31 cellular contexts compared by ENCODE assay signal in genomic region chr12:54055522-54055921, GRCh38. TPM values are rescaled to one million over a fixed set of nuclear protein-coding genes. Genes with fewer than 3 reads are reported as not detected.
DNase-seq lines count a peak whose midpoint lies in the region; TF ChIP-seq lines count a peak whose summit lies in the region.
"Had no signal": no experiment of that assay in that cellular context is flagged by ENCODE, and none has a peak within 500 bp of the region (broad histone marks: within the 10 kb centered on the region; RNA-seq: fewer than 3 reads in every experiment).

No MANE protein-coding gene starts in this region.

- no peak for TF ChIP-seq POLR2A in adrenal gland (IDR thresholded peaks at IDR 0.05)

- H3F3A ChIP-seq in neural progenitor cell (ENCODE audit: low read depth) = no peaks in the 10 kb centered on the region

- H3K4me2 ChIP-seq in mammary epithelial cell (ENCODE audit: insufficient read depth, low read depth, low read length) = peak overlapping the region; percentile 63
- H3K4me2 ChIP-seq in neural progenitor cell = no peak overlapping the region
- H3K4me2 ChIP-seq: KMS-11, PC-9 had no signal

- H3K4me1 Mint-ChIP-seq in MCF 10A (ENCODE audit: insufficient read depth, unreplicated experiment) = peaks cover 11% of the 10 kb centered on the region
- no peaks in the 10 kb centered on the region for H3K4me1 Mint-ChIP-seq in neural progenitor cell

- dilution Hi-C loops in mammary epithelial cell (cut with HindIII; ENCODE audit: low sequenced_read_pairs) = no loop called here

- H3K9me3 ChIP-seq in mammary epithelial cell (replicated peaks; ENCODE audit: insufficient read depth, low read length) (no peaks in the 10 kb centered on the region), muscle layer of duodenum (ENCODE audit: control insufficient read depth in 1 of 2, low read length in 2 of 2) (no peaks in the 10 kb centered on the region), adrenal gland (replicated peaks in 1 of 3) (no peaks in the 10 kb centered on the region), neural progenitor cell (ENCODE audit: low read depth) (no peaks in the 10 kb centered on the region)
- H3K9me3 ChIP-seq: left lung had no signal

- no peak for TF ChIP-seq CTCF in mammary epithelial cell (conservative IDR thresholded peaks at IDR 0.05 in 1 of 2, IDR thresholded peaks at IDR 0.05 in 1 of 2; ENCODE audit: extremely low read depth in 1 of 2, insufficient read depth in 1 of 2, low read depth in 1 of 2, low read length in 2 of 2)
- no peak for TF ChIP-seq CTCF in MCF 10A (IDR thresholded peaks at IDR 0.05; ENCODE audit: unreplicated experiment)
- no peak for TF ChIP-seq CTCF in astrocyte of the cerebellum (IDR thresholded peaks at IDR 0.05; ENCODE audit: low read depth, low read length, missing control alignments)
- no peak for TF ChIP-seq CTCF in adrenal gland (IDR thresholded peaks at IDR 0.05)
- no peak for TF ChIP-seq CTCF in neural progenitor cell (IDR thresholded peaks at IDR 0.05)

- DNase-seq in mammary epithelial cell (no peak), MCF 10A (ENCODE audit: unreplicated experiment) (no peak), astrocyte of the cerebellum (ENCODE audit: low read depth) (no peak), NCI-H1048 (lab: John Stamatoyannopoulos, UW) (no peak), adrenal gland (no peak), neural progenitor cell (ENCODE audit: low spot score) (no peak)
- no peak for DNase-seq in stimulated activated CD4-positive, alpha-beta T cell treated with anti-CD3 and anti-CD28 coated beads, Interleukin-4, amount 100 ng/mL, for 4 hours
- DNase-seq: 8988T; activated CD4-positive, alpha-beta T cell treated with anti-CD3 and anti-CD28 coated beads for 4 hours; AML-193; amygdala; CD4-positive, alpha-beta memory T cell; DMS 273 treated with DMSO at 0.1 percent for 48 hours; glutamatergic neuron; islet precursor cell; mesendoderm; NCI-H1417; NCI-H2029 treated with DMSO at 0.1 percent for 48 hours; NCI-H524; NK-92 treated with Interleukin-12 subunit alpha and Interleukin-12 subunit beta, amount 100 ng/mL, for 24 hours; PC-9; stimulated activated CD4-positive, alpha-beta T cell treated with anti-CD3 and anti-CD28 coated beads, Interleukin-15, amount 100 ng/mL, for 24 hours; trophoblast cell had no signal

- H3K27me3 ChIP-seq in mammary epithelial cell (ENCODE audit: insufficient read depth, low read length) (no peaks in the 10 kb centered on the region), muscle layer of duodenum (ENCODE audit: low read depth, low read length) (peaks cover 12% of the 10 kb centered on the region), adrenal gland (no peaks in the 10 kb centered on the region), neural progenitor cell (peaks cover 100% of the 10 kb centered on the region)

- CTCF ChIA-PET in mammary epithelial cell (lab: Charles Lee; ENCODE audit: low non-redundant PET) = no interaction called here
- CTCF ChIA-PET in MCF 10A (lab: Yijun Ruan, JAX) = interaction anchor here (0.9 to 1.0 kb wide), 3 partner anchors 17 to 146 kb away, joined by 3 to 4 read pairs (median 3); no protein-coding TSS in a partner anchor

- H3K36me3 Mint-ChIP-seq in MCF 10A (ENCODE audit: insufficient read depth, unreplicated experiment) (no peaks in the 10 kb centered on the region), neural progenitor cell (no peaks in the 10 kb centered on the region)
- H3K36me3 Mint-ChIP-seq: activated naive CD4-positive, alpha-beta T cell treated with anti-CD3 and anti-CD28 coated beads, Interleukin-2, amount 50 U/mL, for 24 hours; CD4-positive, alpha-beta memory T cell; stimulated activated effector memory CD8-positive, alpha-beta T cell treated with anti-CD3 and anti-CD28 coated beads, Interleukin-12 subunit alpha, Interleukin-12 subunit beta, amount 100 ng/mL, for 72 hours had no signal

- in situ Hi-C loops in mammary epithelial cell (cut with MboI; ENCODE audit: low sequenced_read_pairs in 2 of 2) = no loop called here
- in situ Hi-C loops in astrocyte of the cerebellum (cut with HindIII; ENCODE audit: low sequenced_read_pairs) = no loop called here

- POLR2A ChIA-PET in MCF 10A (lab: Yijun Ruan, JAX) = no interaction called here

- peak overlapping the region in 2 of 3 experiments; percentile 14 to 25 for H3K4me3 ChIP-seq in mammary epithelial cell (replicated peaks in 1 of 3; ENCODE audit: insufficient read depth in 1 of 3, low read depth in 2 of 3, low read length in 3 of 3)
- peak overlapping the region; percentile 9 for H3K4me3 ChIP-seq in astrocyte of the cerebellum (ENCODE audit: low read depth, low read length)
- H3K4me3 ChIP-seq in muscle layer of duodenum (ENCODE audit: low read depth in 1 of 2, low read length in 2 of 2) = peak overlapping the region; percentile 26 to 30
- peak overlapping the region in 1 of 4 donors; percentile 3 for H3K4me3 ChIP-seq in adrenal gland
- H3K4me3 ChIP-seq in neural progenitor cell = no peak overlapping the region
- H3K4me3 ChIP-seq: PC-9 had no signal

- 51% methylated on average over 2 of the region's 2 CpGs for WGBS in mammary epithelial cell (ENCODE audit: low coverage, missing lambda C conversion rate)
- 72 to 83% (median 79%) methylated on average over 2 of the region's 2 CpGs for WGBS in adrenal gland, 4 donors

- H3K27me3 Mint-ChIP-seq in MCF 10A (ENCODE audit: insufficient read depth, unreplicated experiment) = no peaks in the 10 kb centered on the region
- peaks cover 90% of the 10 kb centered on the region for H3K27me3 Mint-ChIP-seq in neural progenitor cell (ENCODE audit: insufficient read depth, low read depth)

- intact Hi-C loops in mammary epithelial cell (cut with micrococcal nuclease) (no loop called here), MCF 10A (cut with micrococcal nuclease) (no loop called here), adrenal gland (cut with DNase I) (no loop called here)

- H4K20me1 ChIP-seq in mammary epithelial cell (ENCODE audit: insufficient read depth, low read length) = no peaks in the 10 kb centered on the region
- peaks cover 65% of the 10 kb centered on the region for H4K20me1 ChIP-seq in neural progenitor cell (ENCODE audit: low read depth)

- BruUV-seq in mammary epithelial cell (replicated peaks; lab: Mats Ljungman, UMichigan) (TSS peak; percentile 55), MCF 10A (replicated peaks; lab: Mats Ljungman, UMichigan) (no TSS peak)

- H3K9me3 Mint-ChIP-seq in MCF 10A (ENCODE audit: unreplicated experiment) (no peaks in the 10 kb centered on the region), neural progenitor cell (peaks cover 2% of the 10 kb centered on the region)
- H3K9me3 Mint-ChIP-seq: activated naive CD4-positive, alpha-beta T cell treated with anti-CD3 and anti-CD28 coated beads, Interleukin-2, amount 50 U/mL, for 24 hours; stimulated activated effector memory CD8-positive, alpha-beta T cell treated with anti-CD3 and anti-CD28 coated beads, Interleukin-12 subunit alpha, Interleukin-12 subunit beta, amount 100 ng/mL, for 72 hours had no signal

- H3K9ac ChIP-seq in mammary epithelial cell (ENCODE audit: insufficient read depth, low read length) = no peak overlapping the region
- no peak overlapping the region for H3K9ac ChIP-seq in neural progenitor cell
- H3K9ac ChIP-seq: KMS-11 had no signal

- H3K4me1 ChIP-seq in mammary epithelial cell (ENCODE audit: insufficient read depth, low read length) = peaks cover 27% of the 10 kb centered on the region
- peaks cover 0 to 29% of the 10 kb centered on the region in 2 donors for H3K4me1 ChIP-seq in muscle layer of duodenum (ENCODE audit: control insufficient read depth in 1 of 2, insufficient read depth in 2 of 2, low read length in 2 of 2)
- H3K4me1 ChIP-seq in adrenal gland (replicated peaks in 1 of 2) = peaks cover 0 to 13% of the 10 kb centered on the region in 2 donors
- peaks cover 7% of the 10 kb centered on the region for H3K4me1 ChIP-seq in neural progenitor cell

- no peak overlapping the region for H3K27ac ChIP-seq in mammary epithelial cell (ENCODE audit: insufficient read depth, low read depth, low read length)
- H3K27ac ChIP-seq in muscle layer of duodenum (ENCODE audit: low read length) = no peak overlapping the region
- H3K27ac ChIP-seq in adrenal gland = no peak overlapping the region
- no peak overlapping the region for H3K27ac ChIP-seq in neural progenitor cell
- H3K27ac ChIP-seq: KMS-11, left lung, PC-9 had no signal

- H3K27ac Mint-ChIP-seq in MCF 10A (ENCODE audit: low read depth, unreplicated experiment) (no peak overlapping the region), neural progenitor cell (no peak overlapping the region)
- H3K27ac Mint-ChIP-seq: activated naive CD4-positive, alpha-beta T cell treated with anti-CD3 and anti-CD28 coated beads, Interleukin-2, amount 50 U/mL, for 24 hours; stimulated activated effector memory CD8-positive, alpha-beta T cell treated with anti-CD3 and anti-CD28 coated beads, Interleukin-12 subunit alpha, Interleukin-12 subunit beta, amount 100 ng/mL, for 72 hours had no signal

- peaks cover 13% of the 10 kb centered on the region for H3K79me2 ChIP-seq in mammary epithelial cell (ENCODE audit: insufficient read depth, low read length)
- H3K79me2 ChIP-seq in neural progenitor cell (ENCODE audit: low read depth) = no peaks in the 10 kb centered on the region

- no peak overlapping the region for H3K4me3 Mint-ChIP-seq in MCF 10A (ENCODE audit: unreplicated experiment)
- no peak overlapping the region for H3K4me3 Mint-ChIP-seq in neural progenitor cell
- H3K4me3 Mint-ChIP-seq: activated naive CD4-positive, alpha-beta T cell treated with anti-CD3 and anti-CD28 coated beads, Interleukin-2, amount 50 U/mL, for 24 hours had no signal

- H3K36me3 ChIP-seq in mammary epithelial cell (ENCODE audit: insufficient read depth, low read length) = no peaks in the 10 kb centered on the region
- H3K36me3 ChIP-seq in muscle layer of duodenum (ENCODE audit: control insufficient read depth in 1 of 2, insufficient read depth in 2 of 2, low read length in 2 of 2) = no peaks in the 10 kb centered on the region
- H3K36me3 ChIP-seq in adrenal gland (replicated peaks in 1 of 2) = no peaks in the 10 kb centered on the region
- no peaks in the 10 kb centered on the region for H3K36me3 ChIP-seq in neural progenitor cell
- H3K36me3 ChIP-seq: left lung had no signal

- no peak overlapping the region for H2AFZ ChIP-seq in mammary epithelial cell (ENCODE audit: low read depth, low read length)
- no peak overlapping the region for H2AFZ ChIP-seq in neural progenitor cell (replicated peaks)
- H2AFZ ChIP-seq: PC-9 had no signal

RNA-seq across cellular contexts. Expression of gene HOXC4, which starts 1.9 kb away (rescaled TPM):
- total RNA-seq in mammary epithelial cell = 10 to 100 TPM in 1 of 2 donors, under 1 TPM in 1; 0.83 to 11.9 TPM
- 2.4 TPM for polyA plus RNA-seq in mammary epithelial cell
- 4.0 TPM for polyA minus RNA-seq in mammary epithelial cell
- 1.7 and 1.8 TPM in 2 replicates for total RNA-seq in MCF 10A (2022)
- 1 to 10 TPM in 6 of 8 donors, under 1 TPM in 2; 0.78 to 7.4 (median 3.5) TPM for total RNA-seq in adrenal gland
- 1 to 10 TPM; 2.9 to 7.3 (median 3.0) TPM for polyA plus RNA-seq in adrenal gland
- not detected in 2 replicates for total RNA-seq in neural progenitor cell (ENCODE audit: low replicate concordance)
- total RNA-seq: CD4-positive, alpha-beta memory T cell; Right ventricle myocardium inferior; T-helper 2 cell treated with Interferon-gamma antibody and Interleukin-4, amounts not matched to agents 100 ng/mL and 5 ng/mL, for 36 hours had no signal
- polyA plus RNA-seq: CD4-positive, alpha-beta memory T cell had no signal

RNA-seq across cellular contexts. Expression of gene HOXC5, which starts 22.7 kb away (rescaled TPM):
- 1 to 10 TPM in 1 of 2 donors, under 1 TPM in 1; 0.67 to 1.4 TPM for total RNA-seq in mammary epithelial cell
- polyA plus RNA-seq in mammary epithelial cell = 0.80 TPM
- not detected for polyA minus RNA-seq in mammary epithelial cell
- total RNA-seq in MCF 10A (2022) = 0.74 TPM in 1 of 2 replicates, not detected in the other
- total RNA-seq in adrenal gland = 1 to 10 TPM in 3 of 8 donors, under 1 TPM in 5; 0.36 to 1.9 (median 0.91) TPM
- 1 to 10 TPM in 1 of 3 donors, under 1 TPM in 2; 0.48 to 1.3 (median 0.51) TPM for polyA plus RNA-seq in adrenal gland
- total RNA-seq in neural progenitor cell (ENCODE audit: low replicate concordance) = not detected in 2 replicates
- total RNA-seq: activated CD8-positive, alpha-beta memory T cell treated with anti-CD3 and anti-CD28 coated beads for 36 hours; CD4-positive, alpha-beta memory T cell; Right ventricle myocardium inferior; T-helper 2 cell treated with Interferon-gamma antibody and Interleukin-4, amounts not matched to agents 100 ng/mL and 5 ng/mL, for 36 hours had no signal
- polyA plus RNA-seq: CD4-positive, alpha-beta memory T cell had no signal

RNA-seq across cellular contexts. Expression of gene HOXC6, which starts 27.3 kb away (rescaled TPM):
- 10 to 100 TPM in 1 of 2 donors, 1 to 10 TPM in 1; 1.7 to 10.9 TPM for total RNA-seq in mammary epithelial cell
- polyA plus RNA-seq in mammary epithelial cell = 4.2 TPM
- 0.57 TPM for polyA minus RNA-seq in mammary epithelial cell
- total RNA-seq in MCF 10A (2022) = 7.1 and 11.5 TPM in 2 replicates
- 10 to 100 TPM in 4 of 8 donors, 1 to 10 TPM in 4; 1.5 to 20.3 (median 9.4) TPM for total RNA-seq in adrenal gland
- polyA plus RNA-seq in adrenal gland = 10 to 100 TPM; 19.9 to 23.1 (median 21.2) TPM
- total RNA-seq in neural progenitor cell (ENCODE audit: low replicate concordance) = not detected in 2 replicates
- total RNA-seq: activated CD8-positive, alpha-beta memory T cell treated with anti-CD3 and anti-CD28 coated beads for 36 hours; CD4-positive, alpha-beta memory T cell; T-helper 2 cell treated with Interferon-gamma antibody and Interleukin-4, amounts not matched to agents 100 ng/mL and 5 ng/mL, for 36 hours had no signal
- polyA plus RNA-seq: CD4-positive, alpha-beta memory T cell had no signal

RNA-seq across cellular contexts. Expression of gene HOXC8, which starts 46.7 kb away (rescaled TPM):
- 1 to 10 TPM; 2.3 to 7.9 TPM for total RNA-seq in mammary epithelial cell
- 4.3 TPM for polyA plus RNA-seq in mammary epithelial cell
- polyA minus RNA-seq in mammary epithelial cell = 3.2 TPM
- total RNA-seq in MCF 10A (2022) = 6.0 and 6.9 TPM in 2 replicates
- total RNA-seq in adrenal gland = 1 to 10 TPM; 1.8 to 8.3 (median 4.4) TPM
- 1 to 10 TPM; 3.3 to 7.4 (median 3.4) TPM for polyA plus RNA-seq in adrenal gland
- total RNA-seq in neural progenitor cell (ENCODE audit: low replicate concordance) = not detected in 2 replicates
- total RNA-seq: activated CD8-positive, alpha-beta memory T cell treated with anti-CD3 and anti-CD28 coated beads for 36 hours; CD4-positive, alpha-beta memory T cell; Right ventricle myocardium inferior; T-helper 2 cell treated with Interferon-gamma antibody and Interleukin-4, amounts not matched to agents 100 ng/mL and 5 ng/mL, for 36 hours had no signal
- polyA plus RNA-seq: CD4-positive, alpha-beta memory T cell had no signal

RNA-seq across cellular contexts. Expression of gene HOXC9, which starts 55.6 kb away (rescaled TPM):
- 1 to 10 TPM; 3.2 to 9.4 TPM for total RNA-seq in mammary epithelial cell
- polyA plus RNA-seq in mammary epithelial cell = 2.9 TPM
- polyA minus RNA-seq in mammary epithelial cell = 4.2 TPM
- 5.2 and 6.0 TPM in 2 replicates for total RNA-seq in MCF 10A (2022)
- 1 to 10 TPM in 7 of 8 donors, not detected in 1; 1.2 to 5.6 (median 2.7) TPM for total RNA-seq in adrenal gland
- polyA plus RNA-seq in adrenal gland = 10 to 100 TPM in 1 of 3 donors, 1 to 10 TPM in 2; 5.6 to 12.1 (median 7.3) TPM
- not detected in 2 replicates for total RNA-seq in neural progenitor cell (ENCODE audit: low replicate concordance)
- total RNA-seq: activated CD8-positive, alpha-beta memory T cell treated with anti-CD3 and anti-CD28 coated beads for 36 hours; CD4-positive, alpha-beta memory T cell; Right ventricle myocardium inferior; T-helper 2 cell treated with Interferon-gamma antibody and Interleukin-4, amounts not matched to agents 100 ng/mL and 5 ng/mL, for 36 hours had no signal
- polyA plus RNA-seq: CD4-positive, alpha-beta memory T cell had no signal
